Comparison of ENCODE assay signal across 22 cellular contexts in the genomic region with DNA sequence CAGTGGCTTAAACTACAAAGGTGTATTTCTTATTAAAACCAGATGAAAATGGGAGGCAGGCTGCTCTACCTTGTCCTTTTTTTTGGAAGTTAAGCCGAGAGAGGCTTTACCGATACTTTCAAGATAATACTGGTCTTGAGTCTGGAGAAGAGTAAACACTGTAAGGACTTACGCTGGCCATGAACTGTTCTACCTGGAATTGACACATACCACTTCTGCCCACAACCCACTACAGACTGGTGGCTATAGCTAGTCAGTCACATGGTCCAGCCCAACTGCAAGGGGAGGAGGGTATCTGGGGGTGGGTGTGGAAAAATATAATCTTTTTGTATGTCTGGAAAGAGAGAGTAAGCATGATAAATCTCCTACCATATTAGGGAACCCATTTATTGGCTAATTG.
"Had no signal": no experiment of that assay in that cellular context is flagged by ENCODE, and none has a peak within 500 bp of the region (broad histone marks: within the 10 kb centered on the region; RNA-seq: fewer than 3 reads in every experiment).

No MANE protein-coding gene starts in this region.

- H3K27ac Mint-ChIP-seq: immature natural killer cell, mesothelial cell of epicardium had no signal

- H3K4me3 ChIP-seq: colonic mucosa, dorsolateral prefrontal cortex, esophagus muscularis mucosa, gastroesophageal sphincter, heart left ventricle, hepatocyte, left lung, lower lobe of right lung, mucosa of descending colon had no signal

- ATAC-seq: foreskin keratinocyte, gastroesophageal sphincter, heart left ventricle, left lung, left ventricle myocardium superior, lower lobe of right lung, mucosa of descending colon had no signal

- DNase-seq: colonic mucosa; dermis blood vessel endothelial cell; dorsolateral prefrontal cortex; effector CD4-positive, alpha-beta T cell; effector memory CD4-positive, alpha-beta T cell; foreskin keratinocyte; heart left ventricle; hypothalamus; immature natural killer cell; islet precursor cell; kidney; kidney glomerular epithelial cell; left lung; left ventricle myocardium superior; lower lobe of right lung; mesenchymal stem cell; mucosa of descending colon; naive B cell had no signal

- H3K4me3 Mint-ChIP-seq: immature natural killer cell, mesothelial cell of epicardium had no signal

- H3K9me3 Mint-ChIP-seq: immature natural killer cell, mesothelial cell of epicardium, naive B cell had no signal

- H3K27ac ChIP-seq: colonic mucosa, esophagus muscularis mucosa, foreskin keratinocyte, gastroesophageal sphincter, heart left ventricle, hepatocyte, lower lobe of right lung had no signal

- H3K27me3 Mint-ChIP-seq: naive B cell had no signal

- H3K36me3 Mint-ChIP-seq: immature natural killer cell, mesothelial cell of epicardium, naive B cell had no signal
